In genomic region chr15:32104061-32104980, GRCh38 we compare ENCODE assay signal across 21 cellular contexts.
A peak's percentile ranks its signal among the peaks of the same experiment; 100 is the strongest.
DNase-seq lines count a peak whose midpoint lies in the region; ATAC-seq and TF ChIP-seq lines count a peak whose summit lies in the region.
"Had no signal": no experiment of that assay in that cellular context is flagged by ENCODE, and none has a peak within 500 bp of the region (broad histone marks: within the 10 kb centered on the region; RNA-seq: fewer than 3 reads in every experiment).

No MANE protein-coding gene starts in this region.

- H3K4me3 ChIP-seq in GM12864 (ENCODE audit: low read depth, low read length) (no peak overlapping the region), NB4 (ENCODE audit: low read depth, low read length) (no peak overlapping the region), body of pancreas (no peak overlapping the region)

- H3K27ac ChIP-seq in body of pancreas: no peak overlapping the region
- H3K27ac ChIP-seq: HL-60 had no signal

- 48 to 61% methylated on average over 18 of the region's 18 CpGs for WGBS in body of pancreas, 2 donors

- intact Hi-C loops in body of pancreas (cut with DNase I): no loop called here

- ATAC-seq in body of pancreas (peak; percentile 70), GM21717 (IDR thresholded peaks at IDR 0.05; ENCODE audit: unreplicated experiment) (no peak), GM19351 (IDR thresholded peaks at IDR 0.05; ENCODE audit: unreplicated experiment) (no peak)
- ATAC-seq: left lobe of liver; stimulated activated memory B cell treated with anti-CD40 and anti-IgM and Interleukin-4, amounts not matched to agents 10 μg/mL and 1 μg/mL and 100 μg/mL, for 72 hours had no signal

- no peaks in the 10 kb centered on the region for H3K36me3 ChIP-seq in body of pancreas (replicated peaks in 1 of 2; ENCODE audit: insufficient read depth in 1 of 2, low read depth in 2 of 2)

- H3K9me3 ChIP-seq in body of pancreas: no peaks in the 10 kb centered on the region

- DNase-seq in NCI-H1105 treated with DMSO at 0.1 percent for 48 hours (lab: John Stamatoyannopoulos, UW) (peak; percentile 7), NCI-H1105 (lab: John Stamatoyannopoulos, UW) (no peak), GM12864 (ENCODE audit: low read depth) (no peak), NB4 (ENCODE audit: low read depth) (no peak), body of pancreas (peak in 3 of 4 donors; percentile 19 to 67 (median 36)), GM03348 (ENCODE audit: low spot score) (no peak)
- DNase-seq: activated gamma-delta T cell; cortex of kidney; DMS53; head of caudate nucleus; HFFc6; NCI-H1048; NCI-H2081 treated with DMSO at 0.1 percent for 48 hours; NCI-H510A; nephron progenitor cell; stimulated activated CD4-positive, alpha-beta T cell treated with anti-CD3 and anti-CD28 coated beads, Interleukin-1b, Interleukin-23, amount 100 ng/mL, for 48 hours had no signal

- no peaks in the 10 kb centered on the region for H3K27me3 ChIP-seq in body of pancreas

- TF ChIP-seq CTCF in GM12864 (IDR thresholded peaks at IDR 0.05; ENCODE audit: low read depth, low read length, missing control alignments) (peak; percentile 57), NB4 (IDR thresholded peaks at IDR 0.05; ENCODE audit: low read depth, low read length) (peak; percentile 23), body of pancreas (IDR thresholded peaks at IDR 0.05) (peak; percentile 17 to 82 (median 53))

- H3K4me1 ChIP-seq in body of pancreas: peaks cover 16% of the 10 kb centered on the region

- no peak for TF ChIP-seq POLR2A in NB4 (IDR thresholded peaks at IDR 0.05; ENCODE audit: extremely low read depth, insufficient read length)
- no peak for TF ChIP-seq POLR2A in body of pancreas (IDR thresholded peaks at IDR 0.05)

Comparison
In these comparisons a context has a peak if more than half of its experiments do, and no peak if none do; other contexts are left out.
1. DNase-seq: peak in NCI-H1105 treated with DMSO at 0.1 percent for 48 hours (single experiment) and body of pancreas (3 of 4); none in NCI-H1105 (single experiment), GM12864 (single experiment), NB4 (single experiment) and GM03348 (single experiment).
2. Peak in every context shown above with its lines, with median percentiles within 50 percentile points of each other: CTCF ChIP-seq.